In the genomic region with DNA sequence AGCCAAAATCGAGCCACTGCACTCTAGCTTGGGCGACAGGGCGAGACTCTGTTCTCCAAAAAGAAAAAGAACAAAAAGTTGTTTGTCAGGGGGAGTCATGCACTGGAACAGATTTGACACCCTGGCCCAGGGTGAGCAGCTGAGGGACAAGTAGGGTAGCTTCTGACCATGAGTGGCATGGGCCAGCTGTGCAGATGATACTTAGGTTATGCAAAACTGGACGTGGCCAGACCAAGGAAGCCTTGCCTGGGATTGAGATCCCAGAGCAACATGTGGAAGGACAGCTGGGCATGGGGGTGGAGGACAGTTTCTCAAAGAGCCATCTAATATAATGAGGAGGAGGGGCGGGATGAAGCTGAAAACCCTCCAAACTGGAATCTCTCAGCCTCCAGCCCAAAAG, we compare ENCODE assay signal across 15 cellular contexts. TPM values are rescaled to one million over a fixed set of nuclear protein-coding genes. Genes with fewer than 3 reads are reported as not detected.
DNase-seq lines count a peak whose midpoint lies in the region; ATAC-seq and TF ChIP-seq lines count a peak whose summit lies in the region.
"Had no signal": no experiment of that assay in that cellular context is flagged by ENCODE, and none has a peak within 500 bp of the region (broad histone marks: within the 10 kb centered on the region; RNA-seq: fewer than 3 reads in every experiment).

No MANE protein-coding gene starts in this region.

- CTCF ChIA-PET in activated CD4-positive, alpha-beta T cell treated with anti-CD3 and anti-CD28 coated beads for 36 hours (lab: Charles Lee): interaction anchor here (0.6 to 1.4 kb wide), 5 partner anchors 19 to 269 kb away, joined by 3 to 5 read pairs (median 3); a partner anchor contains a TSS
- CTCF ChIA-PET in CD8-positive, alpha-beta T cell (lab: Charles Lee): interaction anchor here (0.6 to 1.6 kb wide), 4 partner anchors 12 to 130 kb away, joined by 3 to 4 read pairs (median 4); a partner anchor contains a TSS

- no peaks in the 10 kb centered on the region for H3K27me3 ChIP-seq in CD8-positive, alpha-beta T cell (ENCODE audit: insufficient read depth, low read length)
- H3K27me3 ChIP-seq in psoas muscle (ENCODE audit: insufficient read depth in 3 of 3, low read length in 2 of 3): no peaks in the 10 kb centered on the region
- H3K27me3 ChIP-seq: BLaER1 treated with 17β-estradiol and CSF1 and Interleukin-3, amounts not matched to agents 10 nM and 100 nM had no signal

- peak overlapping the region; percentile 17 for H3K27ac Mint-ChIP-seq in activated CD4-positive, alpha-beta T cell treated with anti-CD3 and anti-CD28 coated beads for 36 hours
- H3K27ac Mint-ChIP-seq in CD8-positive, alpha-beta T cell: peak overlapping the region; percentile 62
- peak overlapping the region; percentile 92 for H3K27ac Mint-ChIP-seq in T-helper 17 cell

- no peak for TF ChIP-seq CTCF in CD8-positive, alpha-beta T cell (IDR thresholded peaks at IDR 0.05)
- no peak for TF ChIP-seq CTCF in psoas muscle (IDR thresholded peaks at IDR 0.05)

- H3K4me3 Mint-ChIP-seq in activated CD4-positive, alpha-beta T cell treated with anti-CD3 and anti-CD28 coated beads for 36 hours: no peak overlapping the region
- no peak overlapping the region for H3K4me3 Mint-ChIP-seq in CD8-positive, alpha-beta T cell
- H3K4me3 Mint-ChIP-seq in T-helper 17 cell: peak overlapping the region; percentile 9

- peaks cover 39% of the 10 kb centered on the region for H3K4me1 ChIP-seq in CD8-positive, alpha-beta T cell (ENCODE audit: insufficient read depth, low read length)
- H3K4me1 ChIP-seq in psoas muscle: peaks cover 26% of the 10 kb centered on the region

- H3K9me3 ChIP-seq in CD8-positive, alpha-beta T cell (ENCODE audit: low read length): no peaks in the 10 kb centered on the region
- no peaks in the 10 kb centered on the region for H3K9me3 ChIP-seq in T-helper 17 cell (ENCODE audit: control insufficient read depth, low read length, poor library complexity, severe bottlenecking)
- no peaks in the 10 kb centered on the region for H3K9me3 ChIP-seq in psoas muscle

- POLR2A ChIA-PET in activated CD4-positive, alpha-beta T cell treated with anti-CD3 and anti-CD28 coated beads for 36 hours (lab: Charles Lee): interaction anchor here (1.3 kb wide), 1 partner anchor 36 kb away, joined by 7 read pairs; a partner anchor contains a TSS
- POLR2A ChIA-PET in CD8-positive, alpha-beta T cell (lab: Charles Lee): interaction anchor here (0.7 kb wide), 1 partner anchor 19 kb away, joined by 3 read pairs; no protein-coding TSS in a partner anchor

- peaks cover 26% of the 10 kb centered on the region for H3K36me3 Mint-ChIP-seq in activated CD4-positive, alpha-beta T cell treated with anti-CD3 and anti-CD28 coated beads for 36 hours (ENCODE audit: low read depth)
- peaks cover 83% of the 10 kb centered on the region for H3K36me3 Mint-ChIP-seq in CD8-positive, alpha-beta T cell
- H3K36me3 Mint-ChIP-seq in T-helper 17 cell (ENCODE audit: low read depth): peaks cover 12% of the 10 kb centered on the region

- intact Hi-C loops in activated CD4-positive, alpha-beta T cell treated with anti-CD3 and anti-CD28 coated beads for 36 hours (cut with DNase I, micrococcal nuclease): no loop called here
- intact Hi-C loops in CD8-positive, alpha-beta T cell (cut with DNase I, micrococcal nuclease): no loop called here
- intact Hi-C loops in psoas muscle (cut with DNase I): loop anchor here in 1 of 2 donors (5.0 kb wide), 1 partner anchor 125 kb away; no protein-coding TSS in a partner anchor

- peaks cover 38% of the 10 kb centered on the region for H3K36me3 ChIP-seq in CD8-positive, alpha-beta T cell (ENCODE audit: insufficient read depth, low read length)
- H3K36me3 ChIP-seq in psoas muscle (ENCODE audit: insufficient read depth in 1 of 2, low read depth in 1 of 2): no peaks in the 10 kb centered on the region

- no peak for DNase-seq in activated CD4-positive, alpha-beta T cell treated with anti-CD3 and anti-CD28 coated beads for 36 hours
- DNase-seq in activated CD4-positive, alpha-beta T cell treated with anti-CD3 and anti-CD28 coated beads for 48 hours: no peak
- DNase-seq in CD8-positive, alpha-beta T cell: no peak
- DNase-seq in T-helper 17 cell (no peak), psoas muscle (no peak), NCI-H2196 treated with DMSO at 0.1 percent for 48 hours (lab: John Stamatoyannopoulos, UW; ENCODE audit: unreplicated experiment) (no peak)
- DNase-seq: DMS79, GM23248, NCI-H1436, NCI-H226, NCI-H69, PC-3 had no signal

- 52 to 73% (median 60%) methylated on average over 5 of the region's 5 CpGs for WGBS in psoas muscle, 3 donors

- no peaks in the 10 kb centered on the region for H3K27me3 Mint-ChIP-seq in activated CD4-positive, alpha-beta T cell treated with anti-CD3 and anti-CD28 coated beads for 36 hours
- H3K27me3 Mint-ChIP-seq in CD8-positive, alpha-beta T cell (ENCODE audit: low read depth): no peaks in the 10 kb centered on the region
- H3K27me3 Mint-ChIP-seq in T-helper 17 cell: no peaks in the 10 kb centered on the region

- peaks cover 51% of the 10 kb centered on the region for H3K4me1 Mint-ChIP-seq in activated CD4-positive, alpha-beta T cell treated with anti-CD3 and anti-CD28 coated beads for 36 hours
- H3K4me1 Mint-ChIP-seq in CD8-positive, alpha-beta T cell (ENCODE audit: low read depth): peaks cover 64% of the 10 kb centered on the region
- H3K4me1 Mint-ChIP-seq in T-helper 17 cell: peaks cover 47% of the 10 kb centered on the region

- no peak overlapping the region for H3K4me3 ChIP-seq in CD8-positive, alpha-beta T cell (ENCODE audit: low read depth, low read length)
- no peak overlapping the region for H3K4me3 ChIP-seq in psoas muscle
- H3K4me3 ChIP-seq: BLaER1 treated with 17β-estradiol and CSF1 and Interleukin-3, amounts not matched to agents 10 nM and 100 nM; GM23248 had no signal

- H3K9me3 Mint-ChIP-seq in activated CD4-positive, alpha-beta T cell treated with anti-CD3 and anti-CD28 coated beads for 36 hours (ENCODE audit: low read depth): no peaks in the 10 kb centered on the region
- H3K9me3 Mint-ChIP-seq in CD8-positive, alpha-beta T cell: peaks cover 2% of the 10 kb centered on the region

- no peak overlapping the region for H3K27ac ChIP-seq in CD8-positive, alpha-beta T cell (ENCODE audit: low read depth, low read length)
- peak overlapping the region; percentile 5 for H3K27ac ChIP-seq in psoas muscle
- H3K27ac ChIP-seq: GM23248 had no signal

- no peak for ATAC-seq in activated CD4-positive, alpha-beta T cell treated with anti-CD3 and anti-CD28 coated beads for 36 hours
- no peak for ATAC-seq in CD8-positive, alpha-beta T cell
- no peak for ATAC-seq in T-helper 17 cell
- ATAC-seq in psoas muscle: no peak
- ATAC-seq in GM21515 (IDR thresholded peaks at IDR 0.05; ENCODE audit: unreplicated experiment): no peak
- ATAC-seq in HG02759 (IDR thresholded peaks at IDR 0.05; ENCODE audit: unreplicated experiment): no peak
- ATAC-seq: PC-3 had no signal

RNA-seq across cellular contexts. Expression of a gene that starts 19.6 kb away (rescaled TPM):
- 10 to 100 TPM; 43.9 to 59.4 TPM for total RNA-seq in activated CD4-positive, alpha-beta T cell treated with anti-CD3 and anti-CD28 coated beads for 36 hours
- 10 to 100 TPM; 57.7 to 64.2 TPM for total RNA-seq in CD8-positive, alpha-beta T cell
- 10 to 100 TPM; 63.8 to 66.8 TPM for total RNA-seq in T-helper 17 cell
- total RNA-seq in psoas muscle: 10 to 100 TPM; 39.5 to 69.5 (median 60.9) TPM
- 10 to 100 TPM; 60.7 to 85.7 (median 83.5) TPM for polyA plus RNA-seq in psoas muscle

RNA-seq across cellular contexts. Expression of a gene that starts 36.6 kb away (rescaled TPM):
- total RNA-seq in activated CD4-positive, alpha-beta T cell treated with anti-CD3 and anti-CD28 coated beads for 36 hours: 10 to 100 TPM; 14.1 to 15.4 TPM
- total RNA-seq in CD8-positive, alpha-beta T cell: 10 to 100 TPM; 23.4 to 28.7 TPM
- total RNA-seq in T-helper 17 cell: 10 to 100 TPM; 58.9 to 68.6 TPM
- total RNA-seq in psoas muscle: 1 to 10 TPM in 3 of 4 donors, under 1 TPM in 1; 0.71 to 5.1 (median 2.2) TPM
- 1 to 10 TPM; 1.8 to 2.7 (median 2.1) TPM for polyA plus RNA-seq in psoas muscle

RNA-seq across cellular contexts. Expression of a gene that starts 49.5 kb away (rescaled TPM):
- 10 to 100 TPM; 57.0 to 64.6 TPM for total RNA-seq in activated CD4-positive, alpha-beta T cell treated with anti-CD3 and anti-CD28 coated beads for 36 hours
- total RNA-seq in CD8-positive, alpha-beta T cell: 10 to 100 TPM; 30.5 to 34.3 TPM
- 10 to 100 TPM; 46.8 to 52.7 TPM for total RNA-seq in T-helper 17 cell
- total RNA-seq in psoas muscle: 10 to 100 TPM; 37.1 to 59.7 (median 52.0) TPM
- polyA plus RNA-seq in psoas muscle: 10 to 100 TPM; 31.2 to 64.9 (median 35.5) TPM

Comparison
In these comparisons a context has a peak if more than half of its experiments do, and no peak if none do; other contexts are left out.
1. H3K27ac Mint-ChIP-seq: peak in every context shown above with its lines; median percentile 92 in T-helper 17 cell; 62 in CD8-positive, alpha-beta T cell; 17 in activated CD4-positive, alpha-beta T cell treated with anti-CD3 and anti-CD28 coated beads for 36 hours.